In the genomic region with DNA sequence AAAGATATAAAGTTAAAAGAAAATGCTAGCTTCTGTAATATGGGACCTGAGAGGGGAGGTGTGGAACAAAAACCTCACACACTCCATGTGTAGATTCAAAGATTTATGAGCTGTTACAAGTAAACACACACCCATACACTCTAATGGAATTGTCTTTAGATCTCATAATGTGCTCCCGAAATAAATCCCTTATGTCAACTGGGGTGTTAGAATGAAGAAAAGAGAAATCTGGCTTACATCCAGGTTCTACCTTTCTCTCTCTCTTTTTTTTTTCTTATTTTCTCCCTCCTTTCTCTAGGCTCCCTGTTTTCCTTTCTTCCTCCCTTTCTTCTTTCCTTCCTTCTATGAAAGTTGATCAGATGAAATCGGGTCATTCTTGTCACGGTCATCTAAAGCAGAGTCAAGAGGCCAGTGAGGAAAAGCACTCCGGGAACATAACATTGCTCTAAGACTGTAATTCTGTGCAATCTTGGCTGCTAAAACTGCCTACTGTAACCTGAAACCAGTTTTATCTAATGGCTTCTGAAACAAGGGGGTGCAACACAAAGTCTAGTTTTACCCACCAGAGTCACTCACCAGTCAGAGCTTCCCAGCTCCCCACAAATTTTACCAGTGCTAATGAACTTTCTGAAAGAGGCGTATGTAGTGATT, we compare ENCODE assay signal across 1 cellular context.
A peak's percentile ranks its signal among the peaks of the same experiment; 100 is the strongest.
TF ChIP-seq lines count a peak whose summit lies in the region.

No MANE protein-coding gene starts in this region.

TF ChIP-seq in HEK293, 187 proteins besides CTCF, POLR2A, EP300 and RAD21 (continued from another document and continues in another):
- TF ChIP-seq KLF16 (tag by site-specific recombination; IDR thresholded peaks at IDR 0.05) (no peak), GLI4 (tag by site-specific recombination; IDR thresholded peaks at IDR 0.05) (no peak), TRIM28 (IDR thresholded peaks at IDR 0.05; ENCODE audit: borderline replicate concordance, low read length) (peak; percentile 83), ZNF24 (tag by site-specific recombination; IDR thresholded peaks at IDR 0.05) (0 out of 2 replicates have a peak, but pooled peaks have one; percentile 21), KLF1 (tag by site-specific recombination; IDR thresholded peaks at IDR 0.05) (peak; percentile 75), SP7 (tag by site-specific recombination; IDR thresholded peaks at IDR 0.05) (peak; percentile 74), ZNF341 (tag by site-specific recombination; IDR thresholded peaks at IDR 0.05; ENCODE audit: low read depth) (0 out of 2 replicates have a peak, but pooled peaks have one; percentile 10), ZNF600 (tag by site-specific recombination; IDR thresholded peaks at IDR 0.05) (peak; percentile 52; the same call in 1 of the 2 replicates), ZNF140 (tag by site-specific recombination; IDR thresholded peaks at IDR 0.05) (no peak), ZNF248 (tag by site-specific recombination; IDR thresholded peaks at IDR 0.05) (no peak), MYNN (tag by site-specific recombination; IDR thresholded peaks at IDR 0.05; ENCODE audit: borderline replicate concordance) (no peak), OSR2 (tag by site-specific recombination; IDR thresholded peaks at IDR 0.05) (peak; percentile 93), ZNF596 (tag by site-specific recombination; IDR thresholded peaks at IDR 0.05) (peak; percentile 38; the same call in 1 of the 2 replicates), ZNF549 (tag by site-specific recombination; IDR thresholded peaks at IDR 0.05) (no peak), ZNF677 (tag by site-specific recombination; IDR thresholded peaks at IDR 0.05) (no peak), BCL11A (tag by site-specific recombination; IDR thresholded peaks at IDR 0.05; ENCODE audit: low read depth) (0 out of 2 replicates have a peak, but pooled peaks have one; percentile 35), ZNF211 (tag by site-specific recombination; IDR thresholded peaks at IDR 0.05; ENCODE audit: low read depth) (no peak), GLIS1 (tag by site-specific recombination; IDR thresholded peaks at IDR 0.05) (peak; percentile 35; the same call in 1 of the 2 replicates), ZNF561 (tag by site-specific recombination; IDR thresholded peaks at IDR 0.05; ENCODE audit: borderline replicate concordance) (0 out of 2 replicates have a peak, but pooled peaks have one; percentile 21), SCRT1 (tag by site-specific recombination; IDR thresholded peaks at IDR 0.05; ENCODE audit: borderline replicate concordance) (no peak), ZBTB17 (tag by site-specific recombination; IDR thresholded peaks at IDR 0.05) (no peak; the same call in 1 of the 2 replicates)
- TF ChIP-seq, protein P1, sequence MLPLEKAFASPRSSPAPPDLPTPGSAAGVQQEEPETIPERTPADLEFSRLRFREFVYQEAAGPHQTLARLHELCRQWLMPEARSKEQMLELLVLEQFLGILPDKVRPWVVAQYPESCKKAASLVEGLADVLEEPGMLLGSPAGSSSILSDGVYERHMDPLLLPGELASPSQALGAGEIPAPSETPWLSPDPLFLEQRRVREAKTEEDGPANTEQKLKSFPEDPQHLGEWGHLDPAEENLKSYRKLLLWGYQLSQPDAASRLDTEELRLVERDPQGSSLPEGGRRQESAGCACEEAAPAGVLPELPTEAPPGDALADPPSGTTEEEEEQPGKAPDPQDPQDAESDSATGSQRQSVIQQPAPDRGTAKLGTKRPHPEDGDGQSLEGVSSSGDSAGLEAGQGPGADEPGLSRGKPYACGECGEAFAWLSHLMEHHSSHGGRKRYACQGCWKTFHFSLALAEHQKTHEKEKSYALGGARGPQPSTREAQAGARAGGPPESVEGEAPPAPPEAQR (tag by site-specific recombination; IDR thresholded peaks at IDR 0.05): no peak
- TF ChIP-seq, protein P2, sequence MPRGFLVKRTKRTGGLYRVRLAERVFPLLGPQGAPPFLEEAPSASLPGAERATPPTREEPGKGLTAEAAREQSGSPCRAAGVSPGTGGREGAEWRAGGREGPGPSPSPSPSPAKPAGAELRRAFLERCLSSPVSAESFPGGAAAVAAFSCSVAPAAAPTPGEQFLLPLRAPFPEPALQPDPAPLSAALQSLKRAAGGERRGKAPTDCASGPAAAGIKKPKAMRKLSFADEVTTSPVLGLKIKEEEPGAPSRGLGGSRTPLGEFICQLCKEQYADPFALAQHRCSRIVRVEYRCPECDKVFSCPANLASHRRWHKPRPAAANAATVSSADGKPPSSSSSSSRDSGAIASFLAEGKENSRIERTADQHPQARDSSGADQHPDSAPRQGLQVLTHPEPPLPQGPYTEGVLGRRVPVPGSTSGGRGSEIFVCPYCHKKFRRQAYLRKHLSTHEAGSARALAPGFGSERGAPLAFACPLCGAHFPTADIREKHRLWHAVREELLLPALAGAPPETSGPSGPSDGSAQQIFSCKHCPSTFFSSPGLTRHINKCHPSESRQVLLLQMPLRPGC (tag by site-specific recombination; IDR thresholded peaks at IDR 0.05): no peak
- TF ChIP-seq, protein P3, sequence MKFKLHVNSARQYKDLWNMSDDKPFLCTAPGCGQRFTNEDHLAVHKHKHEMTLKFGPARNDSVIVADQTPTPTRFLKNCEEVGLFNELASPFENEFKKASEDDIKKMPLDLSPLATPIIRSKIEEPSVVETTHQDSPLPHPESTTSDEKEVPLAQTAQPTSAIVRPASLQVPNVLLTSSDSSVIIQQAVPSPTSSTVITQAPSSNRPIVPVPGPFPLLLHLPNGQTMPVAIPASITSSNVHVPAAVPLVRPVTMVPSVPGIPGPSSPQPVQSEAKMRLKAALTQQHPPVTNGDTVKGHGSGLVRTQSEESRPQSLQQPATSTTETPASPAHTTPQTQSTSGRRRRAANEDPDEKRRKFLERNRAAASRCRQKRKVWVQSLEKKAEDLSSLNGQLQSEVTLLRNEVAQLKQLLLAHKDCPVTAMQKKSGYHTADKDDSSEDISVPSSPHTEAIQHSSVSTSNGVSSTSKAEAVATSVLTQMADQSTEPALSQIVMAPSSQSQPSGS (tag by site-specific recombination; IDR thresholded peaks at IDR 0.05; ENCODE audit: low read depth): no peak
- TF ChIP-seq, protein P4, sequence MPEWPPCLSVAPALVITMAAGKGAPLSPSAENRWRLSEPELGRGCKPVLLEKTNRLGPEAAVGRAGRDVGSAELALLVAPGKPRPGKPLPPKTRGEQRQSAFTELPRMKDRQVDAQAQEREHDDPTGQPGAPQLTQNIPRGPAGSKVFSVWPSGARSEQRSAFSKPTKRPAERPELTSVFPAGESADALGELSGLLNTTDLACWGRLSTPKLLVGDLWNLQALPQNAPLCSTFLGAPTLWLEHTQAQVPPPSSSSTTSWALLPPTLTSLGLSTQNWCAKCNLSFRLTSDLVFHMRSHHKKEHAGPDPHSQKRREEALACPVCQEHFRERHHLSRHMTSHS (tag by site-specific recombination; IDR thresholded peaks at IDR 0.05): no peak
- TF ChIP-seq, protein P5, sequence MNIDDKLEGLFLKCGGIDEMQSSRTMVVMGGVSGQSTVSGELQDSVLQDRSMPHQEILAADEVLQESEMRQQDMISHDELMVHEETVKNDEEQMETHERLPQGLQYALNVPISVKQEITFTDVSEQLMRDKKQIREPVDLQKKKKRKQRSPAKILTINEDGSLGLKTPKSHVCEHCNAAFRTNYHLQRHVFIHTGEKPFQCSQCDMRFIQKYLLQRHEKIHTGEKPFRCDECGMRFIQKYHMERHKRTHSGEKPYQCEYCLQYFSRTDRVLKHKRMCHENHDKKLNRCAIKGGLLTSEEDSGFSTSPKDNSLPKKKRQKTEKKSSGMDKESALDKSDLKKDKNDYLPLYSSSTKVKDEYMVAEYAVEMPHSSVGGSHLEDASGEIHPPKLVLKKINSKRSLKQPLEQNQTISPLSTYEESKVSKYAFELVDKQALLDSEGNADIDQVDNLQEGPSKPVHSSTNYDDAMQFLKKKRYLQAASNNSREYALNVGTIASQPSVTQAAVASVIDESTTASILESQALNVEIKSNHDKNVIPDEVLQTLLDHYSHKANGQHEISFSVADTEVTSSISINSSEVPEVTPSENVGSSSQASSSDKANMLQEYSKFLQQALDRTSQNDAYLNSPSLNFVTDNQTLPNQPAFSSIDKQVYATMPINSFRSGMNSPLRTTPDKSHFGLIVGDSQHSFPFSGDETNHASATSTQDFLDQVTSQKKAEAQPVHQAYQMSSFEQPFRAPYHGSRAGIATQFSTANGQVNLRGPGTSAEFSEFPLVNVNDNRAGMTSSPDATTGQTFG (tag by site-specific recombination; IDR thresholded peaks at IDR 0.05; ENCODE audit: borderline replicate concordance): no peak
- TF ChIP-seq, protein P6, sequence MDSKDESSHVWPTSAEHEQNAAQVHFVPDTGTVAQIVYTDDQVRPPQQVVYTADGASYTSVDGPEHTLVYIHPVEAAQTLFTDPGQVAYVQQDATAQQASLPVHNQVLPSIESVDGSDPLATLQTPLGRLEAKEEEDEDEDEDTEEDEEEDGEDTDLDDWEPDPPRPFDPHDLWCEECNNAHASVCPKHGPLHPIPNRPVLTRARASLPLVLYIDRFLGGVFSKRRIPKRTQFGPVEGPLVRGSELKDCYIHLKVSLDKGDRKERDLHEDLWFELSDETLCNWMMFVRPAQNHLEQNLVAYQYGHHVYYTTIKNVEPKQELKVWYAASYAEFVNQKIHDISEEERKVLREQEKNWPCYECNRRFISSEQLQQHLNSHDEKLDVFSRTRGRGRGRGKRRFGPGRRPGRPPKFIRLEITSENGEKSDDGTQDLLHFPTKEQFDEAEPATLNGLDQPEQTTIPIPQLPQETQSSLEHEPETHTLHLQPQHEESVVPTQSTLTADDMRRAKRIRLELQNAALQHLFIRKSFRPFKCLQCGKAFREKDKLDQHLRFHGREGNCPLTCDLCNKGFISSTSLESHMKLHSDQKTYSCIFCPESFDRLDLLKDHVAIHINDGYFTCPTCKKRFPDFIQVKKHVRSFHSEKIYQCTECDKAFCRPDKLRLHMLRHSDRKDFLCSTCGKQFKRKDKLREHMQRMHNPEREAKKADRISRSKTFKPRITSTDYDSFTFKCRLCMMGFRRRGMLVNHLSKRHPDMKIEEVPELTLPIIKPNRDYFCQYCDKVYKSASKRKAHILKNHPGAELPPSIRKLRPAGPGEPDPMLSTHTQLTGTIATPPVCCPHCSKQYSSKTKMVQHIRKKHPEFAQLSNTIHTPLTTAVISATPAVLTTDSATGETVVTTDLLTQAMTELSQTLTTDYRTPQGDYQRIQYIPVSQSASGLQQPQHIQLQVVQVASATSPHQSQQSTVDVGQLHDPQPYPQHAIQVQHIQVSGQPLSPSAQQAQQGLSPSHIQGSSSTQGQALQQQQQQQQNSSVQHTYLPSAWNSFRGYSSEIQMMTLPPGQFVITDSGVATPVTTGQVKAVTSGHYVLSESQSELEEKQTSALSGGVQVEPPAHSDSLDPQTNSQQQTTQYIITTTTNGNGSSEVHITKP (tag by site-specific recombination; IDR thresholded peaks at IDR 0.05): peak; percentile 75
- TF ChIP-seq, protein P7, sequence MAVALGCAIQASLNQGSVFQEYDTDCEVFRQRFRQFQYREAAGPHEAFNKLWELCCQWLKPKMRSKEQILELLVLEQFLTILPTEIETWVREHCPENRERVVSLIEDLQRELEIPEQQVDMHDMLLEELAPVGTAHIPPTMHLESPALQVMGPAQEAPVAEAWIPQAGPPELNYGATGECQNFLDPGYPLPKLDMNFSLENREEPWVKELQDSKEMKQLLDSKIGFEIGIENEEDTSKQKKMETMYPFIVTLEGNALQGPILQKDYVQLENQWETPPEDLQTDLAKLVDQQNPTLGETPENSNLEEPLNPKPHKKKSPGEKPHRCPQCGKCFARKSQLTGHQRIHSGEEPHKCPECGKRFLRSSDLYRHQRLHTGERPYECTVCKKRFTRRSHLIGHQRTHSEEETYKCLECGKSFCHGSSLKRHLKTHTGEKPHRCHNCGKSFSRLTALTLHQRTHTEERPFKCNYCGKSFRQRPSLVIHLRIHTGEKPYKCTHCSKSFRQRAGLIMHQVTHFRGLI (tag by site-specific recombination; IDR thresholded peaks at IDR 0.05): no peak
- TF ChIP-seq, protein P8, sequence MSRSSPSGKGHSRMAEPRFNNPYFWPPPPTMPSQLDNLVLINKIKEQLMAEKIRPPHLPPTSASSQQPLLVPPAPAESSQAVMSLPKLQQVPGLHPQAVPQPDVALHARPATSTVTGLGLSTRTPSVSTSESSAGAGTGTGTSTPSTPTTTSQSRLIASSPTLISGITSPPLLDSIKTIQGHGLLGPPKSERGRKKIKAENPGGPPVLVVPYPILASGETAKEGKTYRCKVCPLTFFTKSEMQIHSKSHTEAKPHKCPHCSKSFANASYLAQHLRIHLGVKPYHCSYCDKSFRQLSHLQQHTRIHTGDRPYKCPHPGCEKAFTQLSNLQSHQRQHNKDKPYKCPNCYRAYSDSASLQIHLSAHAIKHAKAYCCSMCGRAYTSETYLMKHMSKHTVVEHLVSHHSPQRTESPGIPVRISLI (tag by site-specific recombination; IDR thresholded peaks at IDR 0.05): no peak
- TF ChIP-seq, protein P9, sequence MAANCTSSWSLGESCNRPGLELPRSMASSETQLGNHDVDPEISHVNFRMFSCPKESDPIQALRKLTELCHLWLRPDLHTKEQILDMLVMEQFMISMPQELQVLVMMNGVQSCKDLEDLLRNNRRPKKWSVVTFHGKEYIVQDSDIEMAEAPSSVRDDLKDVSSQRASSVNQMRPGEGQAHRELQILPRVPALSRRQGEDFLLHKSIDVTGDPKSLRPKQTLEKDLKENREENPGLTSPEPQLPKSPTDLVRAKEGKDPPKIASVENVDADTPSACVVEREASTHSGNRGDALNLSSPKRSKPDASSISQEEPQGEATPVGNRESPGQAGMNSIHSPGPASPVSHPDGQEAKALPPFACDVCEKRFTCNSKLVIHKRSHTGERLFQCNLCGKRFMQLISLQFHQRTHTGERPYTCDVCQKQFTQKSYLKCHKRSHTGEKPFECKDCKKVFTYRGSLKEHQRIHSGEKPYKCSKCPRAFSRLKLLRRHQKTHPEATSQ (tag by site-specific recombination; IDR thresholded peaks at IDR 0.05): no peak
- TF ChIP-seq, protein P10, sequence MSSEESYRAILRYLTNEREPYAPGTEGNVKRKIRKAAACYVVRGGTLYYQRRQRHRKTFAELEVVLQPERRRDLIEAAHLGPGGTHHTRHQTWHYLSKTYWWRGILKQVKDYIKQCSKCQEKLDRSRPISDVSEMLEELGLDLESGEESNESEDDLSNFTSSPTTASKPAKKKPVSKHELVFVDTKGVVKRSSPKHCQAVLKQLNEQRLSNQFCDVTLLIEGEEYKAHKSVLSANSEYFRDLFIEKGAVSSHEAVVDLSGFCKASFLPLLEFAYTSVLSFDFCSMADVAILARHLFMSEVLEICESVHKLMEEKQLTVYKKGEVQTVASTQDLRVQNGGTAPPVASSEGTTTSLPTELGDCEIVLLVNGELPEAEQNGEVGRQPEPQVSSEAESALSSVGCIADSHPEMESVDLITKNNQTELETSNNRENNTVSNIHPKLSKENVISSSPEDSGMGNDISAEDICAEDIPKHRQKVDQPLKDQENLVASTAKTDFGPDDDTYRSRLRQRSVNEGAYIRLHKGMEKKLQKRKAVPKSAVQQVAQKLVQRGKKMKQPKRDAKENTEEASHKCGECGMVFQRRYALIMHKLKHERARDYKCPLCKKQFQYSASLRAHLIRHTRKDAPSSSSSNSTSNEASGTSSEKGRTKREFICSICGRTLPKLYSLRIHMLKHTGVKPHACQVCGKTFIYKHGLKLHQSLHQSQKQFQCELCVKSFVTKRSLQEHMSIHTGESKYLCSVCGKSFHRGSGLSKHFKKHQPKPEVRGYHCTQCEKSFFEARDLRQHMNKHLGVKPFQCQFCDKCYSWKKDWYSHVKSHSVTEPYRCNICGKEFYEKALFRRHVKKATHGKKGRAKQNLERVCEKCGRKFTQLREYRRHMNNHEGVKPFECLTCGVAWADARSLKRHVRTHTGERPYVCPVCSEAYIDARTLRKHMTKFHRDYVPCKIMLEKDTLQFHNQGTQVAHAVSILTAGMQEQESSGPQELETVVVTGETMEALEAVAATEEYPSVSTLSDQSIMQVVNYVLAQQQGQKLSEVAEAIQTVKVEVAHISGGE (tag by site-specific recombination; conservative IDR thresholded peaks at IDR 0.05; ENCODE audit: low read depth): no peak
